ENCODE assay signal across 21 cellular contexts in the genomic region with DNA sequence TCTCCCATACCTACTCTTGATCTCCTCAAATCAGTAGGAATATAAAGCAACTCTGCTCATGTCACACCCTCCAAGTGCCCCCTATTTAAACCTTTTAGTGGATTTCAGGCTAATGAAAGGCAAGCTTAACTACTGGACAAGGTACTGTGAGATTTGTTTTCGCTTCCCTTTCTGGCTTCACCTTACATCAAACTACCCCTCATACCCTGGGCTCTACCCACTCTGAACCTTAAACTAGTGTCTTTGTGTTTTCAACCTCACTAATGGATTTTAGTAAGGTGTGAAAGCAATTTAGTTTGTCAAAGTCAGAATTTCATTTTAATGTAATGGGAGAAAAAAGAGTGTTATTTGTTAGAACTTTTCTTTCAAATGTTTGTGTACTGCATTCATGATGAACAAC.
DNase-seq lines count a peak whose midpoint lies in the region; ATAC-seq, FAIRE-seq and TF ChIP-seq lines count a peak whose summit lies in the region.
"Had no signal": no experiment of that assay in that cellular context is flagged by ENCODE, and none has a peak within 500 bp of the region (broad histone marks: within the 10 kb centered on the region; RNA-seq: fewer than 3 reads in every experiment).

No MANE protein-coding gene starts in this region.

- no peak for ATAC-seq in activated CD8-positive, alpha-beta T cell treated with anti-CD3 and anti-CD28 coated beads, Interleukin-2, amount 10 ng/mL, durations not matched to agents 7 days and 5 days

- no peak for TF ChIP-seq CTCF in neural crest cell (conservative IDR thresholded peaks at IDR 0.05)

- H3K27ac Mint-ChIP-seq in activated T-cell treated with anti-CD3 and anti-CD28 coated beads, Interleukin-2, amount 50 U/mL, for 24 hours, result peak overlapping the region; percentile 12
- H3K27ac Mint-ChIP-seq in activated T-helper 1 cell treated with anti-CD3 and anti-CD28 coated beads, Interleukin-12 subunit alpha, Interleukin-12 subunit beta, Interleukin-2, Interleukin-4 antibody, amounts not matched to agents 30 ng/mL and 10 ng/mL and 1 ng/mL, durations not matched to agents 14 hours and 24 hours and 36 hours, result no peak overlapping the region
- H3K27ac Mint-ChIP-seq in neural crest cell (ENCODE audit: unreplicated experiment), result peak overlapping the region; percentile 73
- H3K27ac Mint-ChIP-seq in activated CD8-positive, alpha-beta T cell treated with anti-CD3 and anti-CD28 coated beads, Interleukin-2, amount 10 ng/mL, durations not matched to agents 7 days and 5 days, result no peak overlapping the region

- intact Hi-C loops in activated T-helper 1 cell treated with anti-CD3 and anti-CD28 coated beads, Interleukin-12 subunit alpha, Interleukin-12 subunit beta, Interleukin-2, Interleukin-4 antibody, amounts not matched to agents 30 ng/mL and 10 ng/mL and 1 ng/mL, durations not matched to agents 14 hours and 24 hours and 36 hours (cut with micrococcal nuclease), result loop anchor here (5.0 kb wide), 1 partner anchor 268 kb away; no protein-coding TSS in a partner anchor

- no peaks in the 10 kb centered on the region for H3K27me3 Mint-ChIP-seq in activated T-cell treated with anti-CD3 and anti-CD28 coated beads, Interleukin-2, amount 50 U/mL, for 24 hours
- H3K27me3 Mint-ChIP-seq in activated T-helper 1 cell treated with anti-CD3 and anti-CD28 coated beads, Interleukin-12 subunit alpha, Interleukin-12 subunit beta, Interleukin-2, Interleukin-4 antibody, amounts not matched to agents 30 ng/mL and 10 ng/mL and 1 ng/mL, durations not matched to agents 14 hours and 24 hours and 36 hours (ENCODE audit: insufficient read depth), result no peaks in the 10 kb centered on the region
- no peaks in the 10 kb centered on the region for H3K27me3 Mint-ChIP-seq in neural crest cell (ENCODE audit: low read depth)
- H3K27me3 Mint-ChIP-seq in activated CD8-positive, alpha-beta T cell treated with anti-CD3 and anti-CD28 coated beads, Interleukin-2, amount 10 ng/mL, durations not matched to agents 7 days and 5 days (ENCODE audit: low read depth), result no peaks in the 10 kb centered on the region

- peak; percentile 78 for FAIRE-seq in G401.6 (lab: Jason Lieb, UNC)
- FAIRE-seq: GM19239, H1, RCC 7860 had no signal

- CTCF ChIA-PET in activated CD8-positive, alpha-beta T cell treated with anti-CD3 and anti-CD28 coated beads, Interleukin-2, amount 10 ng/mL, durations not matched to agents 7 days and 5 days (lab: Charles Lee), result no interaction called here

- peaks cover 88% of the 10 kb centered on the region for H3K4me1 Mint-ChIP-seq in activated T-cell treated with anti-CD3 and anti-CD28 coated beads, Interleukin-2, amount 50 U/mL, for 24 hours (ENCODE audit: low read depth)
- peaks cover 59% of the 10 kb centered on the region for H3K4me1 Mint-ChIP-seq in activated T-helper 1 cell treated with anti-CD3 and anti-CD28 coated beads, Interleukin-12 subunit alpha, Interleukin-12 subunit beta, Interleukin-2, Interleukin-4 antibody, amounts not matched to agents 30 ng/mL and 10 ng/mL and 1 ng/mL, durations not matched to agents 14 hours and 24 hours and 36 hours (ENCODE audit: low read depth)
- peaks cover 13% of the 10 kb centered on the region for H3K4me1 Mint-ChIP-seq in neural crest cell
- H3K4me1 Mint-ChIP-seq in activated CD8-positive, alpha-beta T cell treated with anti-CD3 and anti-CD28 coated beads, Interleukin-2, amount 10 ng/mL, durations not matched to agents 7 days and 5 days (ENCODE audit: low read depth), result peaks cover 15% of the 10 kb centered on the region

- POLR2A ChIA-PET in activated CD8-positive, alpha-beta T cell treated with anti-CD3 and anti-CD28 coated beads, Interleukin-2, amount 10 ng/mL, durations not matched to agents 7 days and 5 days (lab: Charles Lee), result no interaction called here

- H3K9me3 Mint-ChIP-seq in activated T-cell treated with anti-CD3 and anti-CD28 coated beads, Interleukin-2, amount 50 U/mL, for 24 hours, result no peaks in the 10 kb centered on the region
- H3K9me3 Mint-ChIP-seq in activated T-helper 1 cell treated with anti-CD3 and anti-CD28 coated beads, Interleukin-12 subunit alpha, Interleukin-12 subunit beta, Interleukin-2, Interleukin-4 antibody, amounts not matched to agents 30 ng/mL and 10 ng/mL and 1 ng/mL, durations not matched to agents 14 hours and 24 hours and 36 hours, result no peaks in the 10 kb centered on the region
- H3K9me3 Mint-ChIP-seq in neural crest cell, result no peaks in the 10 kb centered on the region
- no peaks in the 10 kb centered on the region for H3K9me3 Mint-ChIP-seq in activated CD8-positive, alpha-beta T cell treated with anti-CD3 and anti-CD28 coated beads, Interleukin-2, amount 10 ng/mL, durations not matched to agents 7 days and 5 days (ENCODE audit: insufficient read depth)

- H3K36me3 Mint-ChIP-seq in activated T-cell treated with anti-CD3 and anti-CD28 coated beads, Interleukin-2, amount 50 U/mL, for 24 hours (ENCODE audit: low read depth), result peaks cover 2% of the 10 kb centered on the region
- H3K36me3 Mint-ChIP-seq in activated T-helper 1 cell treated with anti-CD3 and anti-CD28 coated beads, Interleukin-12 subunit alpha, Interleukin-12 subunit beta, Interleukin-2, Interleukin-4 antibody, amounts not matched to agents 30 ng/mL and 10 ng/mL and 1 ng/mL, durations not matched to agents 14 hours and 24 hours and 36 hours (ENCODE audit: low read depth), result peaks cover 2% of the 10 kb centered on the region
- H3K36me3 Mint-ChIP-seq in neural crest cell (ENCODE audit: low read depth), result no peaks in the 10 kb centered on the region
- no peaks in the 10 kb centered on the region for H3K36me3 Mint-ChIP-seq in activated CD8-positive, alpha-beta T cell treated with anti-CD3 and anti-CD28 coated beads, Interleukin-2, amount 10 ng/mL, durations not matched to agents 7 days and 5 days (ENCODE audit: low read depth)

- no peak for DNase-seq in activated T-cell treated with anti-CD3 and anti-CD28 coated beads, Interleukin-2, amount 50 U/mL, for 24 hours
- DNase-seq in activated T-cell treated with anti-CD3 and anti-CD28 coated beads, Interleukin-2, amount 50 U/mL, for 1 hour, result no peak
- DNase-seq in activated T-helper 1 cell treated with anti-CD3 and anti-CD28 coated beads, Interleukin-12 subunit alpha, Interleukin-12 subunit beta, Interleukin-2, Interleukin-4 antibody, amounts not matched to agents 30 ng/mL and 10 ng/mL and 1 ng/mL, durations not matched to agents 14 hours and 24 hours and 36 hours (ENCODE audit: low spot score), result no peak
- no peak for DNase-seq in neural crest cell (ENCODE audit: low read depth, low spot score)
- DNase-seq in activated CD8-positive, alpha-beta T cell treated with anti-CD3 and anti-CD28 coated beads, Interleukin-2, amount 10 ng/mL, durations not matched to agents 7 days and 5 days, result no peak
- no peak for DNase-seq in NCI-H526 (lab: John Stamatoyannopoulos, UW)
- DNase-seq: BE2C, DMS153, GDM1, Karpas-422, MV-4-11, NCI-H1105 treated with DMSO at 0.1 percent for 48 hours, NCI-H2029 treated with DMSO at 0.1 percent for 48 hours, NCI-H226, NCI-H510A treated with DMSO at 0.1 percent for 48 hours, OCI-M1, SJCRH30 had no signal

- no peak overlapping the region for H3K4me3 Mint-ChIP-seq in activated T-cell treated with anti-CD3 and anti-CD28 coated beads, Interleukin-2, amount 50 U/mL, for 24 hours
- H3K4me3 Mint-ChIP-seq in activated T-helper 1 cell treated with anti-CD3 and anti-CD28 coated beads, Interleukin-12 subunit alpha, Interleukin-12 subunit beta, Interleukin-2, Interleukin-4 antibody, amounts not matched to agents 30 ng/mL and 10 ng/mL and 1 ng/mL, durations not matched to agents 14 hours and 24 hours and 36 hours, result peak overlapping the region; percentile 16
- no peak overlapping the region for H3K4me3 Mint-ChIP-seq in neural crest cell
- H3K4me3 Mint-ChIP-seq in activated CD8-positive, alpha-beta T cell treated with anti-CD3 and anti-CD28 coated beads, Interleukin-2, amount 10 ng/mL, durations not matched to agents 7 days and 5 days, result no peak overlapping the region

Comparison
In these comparisons a context has a peak if more than half of its experiments do, and no peak if none do; other contexts are left out.
1. H3K27ac Mint-ChIP-seq: peak in activated T-cell treated with anti-CD3 and anti-CD28 coated beads, Interleukin-2, amount 50 U/mL, for 24 hours (single experiment) and neural crest cell (single experiment); none in activated T-helper 1 cell treated with anti-CD3 and anti-CD28 coated beads, Interleukin-12 subunit alpha, Interleukin-12 subunit beta, Interleukin-2, Interleukin-4 antibody, amounts not matched to agents 30 ng/mL and 10 ng/mL and 1 ng/mL, durations not matched to agents 14 hours and 24 hours and 36 hours (single experiment) and activated CD8-positive, alpha-beta T cell treated with anti-CD3 and anti-CD28 coated beads, Interleukin-2, amount 10 ng/mL, durations not matched to agents 7 days and 5 days (single experiment).